In the genomic region with DNA sequence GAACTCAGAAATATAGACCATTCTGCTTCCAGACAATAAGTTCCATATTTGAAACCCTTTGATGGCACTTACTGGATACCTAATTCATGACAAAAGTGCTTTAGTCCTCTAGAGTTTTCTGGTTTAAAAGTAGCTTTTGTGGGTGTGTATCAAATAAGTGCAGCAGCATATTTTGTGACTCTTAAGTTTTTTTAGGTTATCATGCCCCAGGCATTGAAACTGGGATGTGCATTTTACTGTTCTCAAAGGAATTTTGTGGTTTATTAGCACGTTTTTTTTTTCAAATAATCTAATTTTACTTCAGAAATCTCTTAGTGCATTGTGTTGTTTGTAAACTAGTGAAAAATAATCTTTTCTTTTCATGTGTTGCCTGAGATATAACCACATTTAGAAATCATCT, we compare ENCODE assay signal across 10 cellular contexts. TPM values are rescaled to one million over a fixed set of nuclear protein-coding genes. Genes with fewer than 3 reads are reported as not detected.
DNase-seq lines count a peak whose midpoint lies in the region; ATAC-seq and TF ChIP-seq lines count a peak whose summit lies in the region.
"Had no signal": no experiment of that assay in that cellular context is flagged by ENCODE, and none has a peak within 500 bp of the region (broad histone marks: within the 10 kb centered on the region; RNA-seq: fewer than 3 reads in every experiment).

No MANE protein-coding gene starts in this region.

- H3K27ac Mint-ChIP-seq in stimulated activated naive CD8-positive, alpha-beta T cell treated with anti-CD3 and anti-CD28 coated beads, Interleukin-15, Interleukin-2, amounts not matched to agents 100 ng/mL and 50 ng/mL, for 24 hours, result peak overlapping the region; percentile 100

- H3K4me3 Mint-ChIP-seq in stimulated activated naive CD8-positive, alpha-beta T cell treated with anti-CD3 and anti-CD28 coated beads, Interleukin-15, Interleukin-2, amounts not matched to agents 100 ng/mL and 50 ng/mL, for 24 hours, result peak overlapping the region; percentile 98

- peaks cover 2% of the 10 kb centered on the region for H3K36me3 ChIP-seq in mesendoderm (ENCODE audit: control insufficient read depth, insufficient read depth, low read length)

- H3K4me3 ChIP-seq in astrocyte of the cerebellum (ENCODE audit: low read depth, low read length) (peak overlapping the region; percentile 72), mesendoderm (ENCODE audit: low read length) (no peak overlapping the region)

- no peak overlapping the region for H2BK5ac ChIP-seq in mesendoderm (ENCODE audit: low read length)

- no peak overlapping the region for H3K18ac ChIP-seq in mesendoderm (ENCODE audit: low read length)

- no peak overlapping the region for H3K27ac ChIP-seq in mesendoderm (ENCODE audit: low read depth, low read length)

- peak overlapping the region; percentile 98 for H3K9ac ChIP-seq in mesendoderm (ENCODE audit: low read length)

- peaks cover 9% of the 10 kb centered on the region for H3K4me1 ChIP-seq in mesendoderm (ENCODE audit: control insufficient read depth, low read depth, low read length)

- peaks cover 5% of the 10 kb centered on the region for H3K79me1 ChIP-seq in mesendoderm (ENCODE audit: low read length)

- H3K4ac ChIP-seq in mesendoderm (ENCODE audit: low read depth, low read length), result no peak overlapping the region

- H4K8ac ChIP-seq in mesendoderm (ENCODE audit: low read depth, low read length), result no peak overlapping the region

- no peak for DNase-seq in stimulated activated naive CD8-positive, alpha-beta T cell treated with anti-CD3 and anti-CD28 coated beads, Interleukin-15, Interleukin-2, amounts not matched to agents 100 U/mL and 50 U/mL, for 24 hours
- DNase-seq in astrocyte of the cerebellum (ENCODE audit: low read depth) (no peak), mesendoderm (no peak), C1 segment of cervical spinal cord (lab: John Stamatoyannopoulos, UW) (no peak)
- DNase-seq: caudate nucleus, GDM1 had no signal

- peak overlapping the region; percentile 81 for H3K4me2 ChIP-seq in mesendoderm (ENCODE audit: low read length)

- no peak overlapping the region for H3K23ac ChIP-seq in mesendoderm (ENCODE audit: low read length)

- TF ChIP-seq CTCF in astrocyte of the cerebellum (IDR thresholded peaks at IDR 0.05; ENCODE audit: low read depth, low read length, missing control alignments), result no peak

- no peak overlapping the region for H2BK15ac ChIP-seq in mesendoderm (replicated peaks; ENCODE audit: low read depth)

- H4K5ac ChIP-seq in mesendoderm (ENCODE audit: low read length), result no peak overlapping the region

- peak overlapping the region; percentile 87 for H3K56ac ChIP-seq in mesendoderm (ENCODE audit: low read length)

- peaks cover 67% of the 10 kb centered on the region for H3K4me1 Mint-ChIP-seq in stimulated activated naive CD8-positive, alpha-beta T cell treated with anti-CD3 and anti-CD28 coated beads, Interleukin-15, Interleukin-2, amounts not matched to agents 100 ng/mL and 50 ng/mL, for 24 hours (ENCODE audit: low read depth)

- H3K36me3 Mint-ChIP-seq in stimulated activated naive CD8-positive, alpha-beta T cell treated with anti-CD3 and anti-CD28 coated beads, Interleukin-15, Interleukin-2, amounts not matched to agents 100 ng/mL and 50 ng/mL, for 24 hours (ENCODE audit: low read depth), result peaks cover 68% of the 10 kb centered on the region

- H3K27me3 ChIP-seq in mesendoderm (ENCODE audit: insufficient read depth, low read length, poor library complexity), result no peaks in the 10 kb centered on the region

- no peak overlapping the region for H2AK5ac ChIP-seq in mesendoderm (ENCODE audit: low read length)

- WGBS in mesendoderm (ENCODE audit: extremely low coverage, insufficient coverage, low lambda C conversion rate), result no CpG with 5 or more reads among the region's 1 CpG

- peaks cover 3% of the 10 kb centered on the region for H3K27me3 Mint-ChIP-seq in stimulated activated naive CD8-positive, alpha-beta T cell treated with anti-CD3 and anti-CD28 coated beads, Interleukin-15, Interleukin-2, amounts not matched to agents 100 ng/mL and 50 ng/mL, for 24 hours

- no peak overlapping the region for H2BK120ac ChIP-seq in mesendoderm (ENCODE audit: low read depth, low read length)

- no peaks in the 10 kb centered on the region for H3K9me3 Mint-ChIP-seq in stimulated activated naive CD8-positive, alpha-beta T cell treated with anti-CD3 and anti-CD28 coated beads, Interleukin-15, Interleukin-2, amounts not matched to agents 100 ng/mL and 50 ng/mL, for 24 hours

- in situ Hi-C loops in astrocyte of the cerebellum (cut with HindIII; ENCODE audit: low sequenced_read_pairs), result no loop called here

- ATAC-seq in stimulated activated naive CD8-positive, alpha-beta T cell treated with anti-CD3 and anti-CD28 coated beads, Interleukin-15, Interleukin-2, amounts not matched to agents 100 U/mL and 50 U/mL, for 24 hours, result no peak
- ATAC-seq in GM21619 (IDR thresholded peaks at IDR 0.05; ENCODE audit: unreplicated experiment) (no peak), HG02840 (IDR thresholded peaks at IDR 0.05; ENCODE audit: low FRiP score, unreplicated experiment) (no peak), HG03469 (IDR thresholded peaks at IDR 0.05; ENCODE audit: unreplicated experiment) (no peak)

- H3K79me2 ChIP-seq in mesendoderm (ENCODE audit: control insufficient read depth, insufficient read depth, low read length), result peaks cover 35% of the 10 kb centered on the region

RNA-seq across cellular contexts. Expression of a gene that starts 1.5 kb away (rescaled TPM):
- 402 TPM for polyA plus RNA-seq in mesendoderm (2013, experiment 1 of 2)
- polyA plus RNA-seq in mesendoderm (2013, experiment 2 of 2), result 401 TPM

RNA-seq across cellular contexts. Expression of a gene that starts 28.9 kb away (rescaled TPM):
- polyA plus RNA-seq in mesendoderm (2013, experiment 1 of 2), result 0.93 TPM
- polyA plus RNA-seq in mesendoderm (2013, experiment 2 of 2), result 0.63 TPM

RNA-seq across cellular contexts. Expression of a gene that starts 29.0 kb away (rescaled TPM):
- 4.9 TPM for polyA plus RNA-seq in mesendoderm (2013, experiment 1 of 2)
- 5.8 TPM for polyA plus RNA-seq in mesendoderm (2013, experiment 2 of 2)
